Comparison of ENCODE assay signal across 13 cellular contexts in the genomic region with DNA sequence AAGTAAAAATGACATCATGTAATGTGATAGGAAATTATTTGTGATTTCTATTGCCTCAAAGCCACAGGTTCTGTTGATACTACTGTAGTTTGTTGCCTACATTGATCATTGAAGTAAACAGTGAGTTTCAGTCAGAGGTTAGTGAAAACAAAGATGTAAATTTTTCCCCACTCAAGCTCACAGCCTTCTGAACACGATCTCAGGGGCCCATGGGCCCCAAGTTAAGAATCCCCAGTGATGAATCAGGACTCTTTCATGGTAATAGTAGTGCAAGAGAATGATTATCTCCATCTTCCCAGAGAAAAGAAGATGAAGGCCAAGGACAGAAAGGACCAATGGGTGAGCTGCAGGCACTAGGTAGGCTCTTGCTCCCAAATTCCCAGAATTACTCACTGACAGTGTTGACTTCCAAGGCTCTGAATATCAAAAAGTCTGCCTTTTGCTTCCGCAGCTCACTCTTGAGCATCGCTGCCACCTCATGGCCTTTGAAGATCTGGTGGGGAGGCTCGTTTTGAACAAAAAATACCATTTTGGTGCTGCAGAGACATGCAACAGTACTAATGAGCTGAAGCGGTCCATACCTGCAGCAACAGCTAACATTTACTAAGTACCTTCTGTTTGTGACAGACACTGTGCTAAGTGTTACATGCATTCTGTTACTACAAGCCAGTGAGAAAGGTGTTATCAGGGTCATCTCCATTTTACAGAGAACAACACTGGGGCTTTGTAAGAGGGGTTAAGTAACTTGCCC.
DNase-seq lines count a peak whose midpoint lies in the region; ATAC-seq and TF ChIP-seq lines count a peak whose summit lies in the region.
"Had no signal": no experiment of that assay in that cellular context is flagged by ENCODE, and none has a peak within 500 bp of the region (broad histone marks: within the 10 kb centered on the region; RNA-seq: fewer than 3 reads in every experiment).

No MANE protein-coding gene starts in this region.

- peaks cover 3 to 91% of the 10 kb centered on the region in 2 experiments; a peak in 1 of 3 replicates for H3K36me3 ChIP-seq in HEK293 (ENCODE audit: control insufficient read depth in 2 of 2, insufficient read depth in 1 of 2, low read length in 2 of 2)

- H3K9me3 Mint-ChIP-seq in WTC11 = no peaks in the 10 kb centered on the region
- H3K9me3 Mint-ChIP-seq: natural killer cell had no signal

- no peak overlapping the region for H3K4me3 ChIP-seq in HEK293 (ENCODE audit: low read depth, low read length)
- H3K4me3 ChIP-seq: gastrocnemius medialis, smooth muscle cell, tibial nerve had no signal

- ATAC-seq in WTC11 (peak; percentile 60), GM18517 (IDR thresholded peaks at IDR 0.05; ENCODE audit: unreplicated experiment) (no peak)
- ATAC-seq: gastrocnemius medialis, natural killer cell had no signal

- peak; percentile 19 for DNase-seq in NCI-H748 (lab: John Stamatoyannopoulos, UW; ENCODE audit: unreplicated experiment)
- DNase-seq in NCI-H748 treated with DMSO at 0.1 percent for 48 hours (lab: John Stamatoyannopoulos, UW) = no peak
- DNase-seq in WTC11 (ENCODE audit: low spot score) = no peak
- DNase-seq in left kidney (ENCODE audit: low read depth, low spot score) = peak; percentile 16
- no peak for DNase-seq in amygdala (lab: John Stamatoyannopoulos, UW)
- no peak for DNase-seq in SW 1271 (lab: John Stamatoyannopoulos, UW)
- DNase-seq: activated CD4-positive, alpha-beta T cell treated with anti-CD3 and anti-CD28 coated beads for 1 hour; gastrocnemius medialis; natural killer cell had no signal

- H3K4me1 ChIP-seq in HEK293 (ENCODE audit: control insufficient read depth, insufficient read depth, low read length) = no peaks in the 10 kb centered on the region
- H3K4me1 ChIP-seq: gastrocnemius medialis had no signal

- H3K4me1 Mint-ChIP-seq in WTC11 = no peaks in the 10 kb centered on the region

- H3K27ac Mint-ChIP-seq in WTC11 = peak overlapping the region; percentile 51; the same call in 1 of the 2 replicates
- H3K27ac Mint-ChIP-seq: natural killer cell had no signal

- CTCF ChIA-PET in HEK293 (lab: Yijun Ruan, JAX) (interaction anchor here (0.6 to 1.5 kb wide), 10 partner anchors 10 to 423 kb away, joined by 3 to 7 read pairs (median 4); a partner anchor contains a TSS), WTC11 (lab: Charles Lee) (interaction anchor here (0.6 to 2.3 kb wide), 13 partner anchors 12 to 286 kb away, joined by 3 to 10 read pairs (median 4); no protein-coding TSS in a partner anchor)

- H3K27me3 Mint-ChIP-seq in WTC11 (ENCODE audit: low read depth) = no peaks in the 10 kb centered on the region

- no peaks in the 10 kb centered on the region for H3K9me3 ChIP-seq in HEK293 (ENCODE audit: control insufficient read depth, insufficient read depth, low read depth, low read length)
- H3K9me3 ChIP-seq: gastrocnemius medialis, tibial nerve had no signal

- no peak for TF ChIP-seq CTCF in HEK293 (tag by site-specific recombination; IDR thresholded peaks at IDR 0.05)
- TF ChIP-seq CTCF in WTC11 (IDR thresholded peaks at IDR 0.05) = no peak

- peaks cover 46% of the 10 kb centered on the region for H3K36me3 Mint-ChIP-seq in WTC11

- H3K4me3 Mint-ChIP-seq in WTC11 = no peak overlapping the region
- H3K4me3 Mint-ChIP-seq: natural killer cell had no signal

- POLR2A ChIA-PET in HEK293 (lab: Yijun Ruan, JAX) = no interaction called here
- POLR2A ChIA-PET in WTC11 (lab: Charles Lee) = interaction anchor here (0.6 to 1.5 kb wide), 3 partner anchors 37 to 198 kb away, joined by 3 read pairs; no protein-coding TSS in a partner anchor

- no peak overlapping the region for H3K27ac ChIP-seq in HEK293 (ENCODE audit: extremely low read depth, low read depth, low read length)
- H3K27ac ChIP-seq: gastrocnemius medialis, tibial nerve had no signal

TF ChIP-seq in HEK293, 187 proteins besides CTCF, POLR2A, EP300 and RAD21:
- TF ChIP-seq ZNF654 (tag by site-specific recombination; IDR thresholded peaks at IDR 0.05; ENCODE audit: low read depth) = peak; percentile 57
- TF ChIP-seq, protein P1, sequence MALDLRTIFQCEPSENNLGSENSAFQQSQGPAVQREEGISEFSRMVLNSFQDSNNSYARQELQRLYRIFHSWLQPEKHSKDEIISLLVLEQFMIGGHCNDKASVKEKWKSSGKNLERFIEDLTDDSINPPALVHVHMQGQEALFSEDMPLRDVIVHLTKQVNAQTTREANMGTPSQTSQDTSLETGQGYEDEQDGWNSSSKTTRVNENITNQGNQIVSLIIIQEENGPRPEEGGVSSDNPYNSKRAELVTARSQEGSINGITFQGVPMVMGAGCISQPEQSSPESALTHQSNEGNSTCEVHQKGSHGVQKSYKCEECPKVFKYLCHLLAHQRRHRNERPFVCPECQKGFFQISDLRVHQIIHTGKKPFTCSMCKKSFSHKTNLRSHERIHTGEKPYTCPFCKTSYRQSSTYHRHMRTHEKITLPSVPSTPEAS (tag by site-specific recombination; IDR thresholded peaks at IDR 0.05) = no peak

TF ChIP-seq in WTC11, 78 proteins besides CTCF, POLR2A, EP300 and RAD21:
- TF ChIP-seq CREB1 (CRISPR knock-in tag; IDR thresholded peaks at IDR 0.05) (no peak), ZNF423 (CRISPR knock-in tag; IDR thresholded peaks at IDR 0.05) (no peak), ZNF232 (CRISPR knock-in tag; IDR thresholded peaks at IDR 0.05) (no peak), ZNF121 (CRISPR knock-in tag; IDR thresholded peaks at IDR 0.05) (no peak), NFATC4 (CRISPR knock-in tag; IDR thresholded peaks at IDR 0.05) (no peak), ZNF138 (CRISPR knock-in tag; conservative IDR thresholded peaks at IDR 0.05) (no peak)
- TF ChIP-seq, protein P2, sequence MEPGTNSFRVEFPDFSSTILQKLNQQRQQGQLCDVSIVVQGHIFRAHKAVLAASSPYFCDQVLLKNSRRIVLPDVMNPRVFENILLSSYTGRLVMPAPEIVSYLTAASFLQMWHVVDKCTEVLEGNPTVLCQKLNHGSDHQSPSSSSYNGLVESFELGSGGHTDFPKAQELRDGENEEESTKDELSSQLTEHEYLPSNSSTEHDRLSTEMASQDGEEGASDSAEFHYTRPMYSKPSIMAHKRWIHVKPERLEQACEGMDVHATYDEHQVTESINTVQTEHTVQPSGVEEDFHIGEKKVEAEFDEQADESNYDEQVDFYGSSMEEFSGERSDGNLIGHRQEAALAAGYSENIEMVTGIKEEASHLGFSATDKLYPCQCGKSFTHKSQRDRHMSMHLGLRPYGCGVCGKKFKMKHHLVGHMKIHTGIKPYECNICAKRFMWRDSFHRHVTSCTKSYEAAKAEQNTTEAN (CRISPR knock-in tag; IDR thresholded peaks at IDR 0.05) = no peak
- TF ChIP-seq, protein P3, sequence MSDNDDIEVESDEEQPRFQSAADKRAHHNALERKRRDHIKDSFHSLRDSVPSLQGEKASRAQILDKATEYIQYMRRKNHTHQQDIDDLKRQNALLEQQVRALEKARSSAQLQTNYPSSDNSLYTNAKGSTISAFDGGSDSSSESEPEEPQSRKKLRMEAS (CRISPR knock-in tag; IDR thresholded peaks at IDR 0.05) = no peak
- TF ChIP-seq, protein P4, sequence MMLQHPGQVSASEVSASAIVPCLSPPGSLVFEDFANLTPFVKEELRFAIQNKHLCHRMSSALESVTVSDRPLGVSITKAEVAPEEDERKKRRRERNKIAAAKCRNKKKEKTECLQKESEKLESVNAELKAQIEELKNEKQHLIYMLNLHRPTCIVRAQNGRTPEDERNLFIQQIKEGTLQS (CRISPR knock-in tag; conservative IDR thresholded peaks at IDR 0.05) = no peak
- TF ChIP-seq, protein P5, sequence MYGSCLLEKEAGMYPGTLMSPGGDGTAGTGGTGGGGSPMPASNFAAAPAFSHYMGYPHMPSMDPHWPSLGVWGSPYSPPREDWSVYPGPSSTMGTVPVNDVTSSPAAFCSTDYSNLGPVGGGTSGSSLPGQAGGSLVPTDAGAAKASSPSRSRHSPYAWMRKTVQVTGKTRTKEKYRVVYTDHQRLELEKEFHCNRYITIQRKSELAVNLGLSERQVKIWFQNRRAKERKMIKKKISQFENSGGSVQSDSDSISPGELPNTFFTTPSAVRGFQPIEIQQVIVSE (CRISPR knock-in tag; IDR thresholded peaks at IDR 0.05; ENCODE audit: borderline replicate concordance) = no peak

Comparison
In these comparisons a context has a peak if more than half of its experiments do, and no peak if none do; other contexts are left out.
1. DNase-seq: peak in NCI-H748 (single experiment) and left kidney (single experiment); none in NCI-H748 treated with DMSO at 0.1 percent for 48 hours (single experiment), WTC11 (single experiment), amygdala (0 of 56) and SW 1271 (0 of 2).